ENCODE assay signal across 8 cellular contexts in genomic region chr6:13302751-13303667, GRCh38. TPM values are rescaled to one million over a fixed set of nuclear protein-coding genes. Genes with fewer than 3 reads are reported as not detected.
DNase-seq lines count a peak whose midpoint lies in the region; ATAC-seq and TF ChIP-seq lines count a peak whose summit lies in the region.

No MANE protein-coding gene starts in this region.

- H3K4me3 ChIP-seq in prostate gland = no peak overlapping the region

- no peak for TF ChIP-seq CTCF in prostate gland (IDR thresholded peaks at IDR 0.05)

- H3K4me1 Mint-ChIP-seq in activated naive CD4-positive, alpha-beta T cell treated with anti-CD3 and anti-CD28 coated beads, Interleukin-2, amount 50 U/mL, for 24 hours = peaks cover 20% of the 10 kb centered on the region

- TF ChIP-seq POLR2A in prostate gland (IDR thresholded peaks at IDR 0.05) = no peak

- H3K27ac ChIP-seq in prostate gland = peak overlapping the region; percentile 26 to 28

- intact Hi-C loops in prostate gland (cut with DNase I) = no loop called here

- H3K4me3 Mint-ChIP-seq in activated naive CD4-positive, alpha-beta T cell treated with anti-CD3 and anti-CD28 coated beads, Interleukin-2, amount 50 U/mL, for 24 hours = no peak overlapping the region

- no peaks in the 10 kb centered on the region for H3K9me3 Mint-ChIP-seq in activated naive CD4-positive, alpha-beta T cell treated with anti-CD3 and anti-CD28 coated beads, Interleukin-2, amount 50 U/mL, for 24 hours

- H3K27me3 Mint-ChIP-seq in activated naive CD4-positive, alpha-beta T cell treated with anti-CD3 and anti-CD28 coated beads, Interleukin-2, amount 50 U/mL, for 24 hours = no peaks in the 10 kb centered on the region

- peak overlapping the region; percentile 82 for H3K27ac Mint-ChIP-seq in activated naive CD4-positive, alpha-beta T cell treated with anti-CD3 and anti-CD28 coated beads, Interleukin-2, amount 50 U/mL, for 24 hours

- peaks cover 38% of the 10 kb centered on the region for H3K36me3 Mint-ChIP-seq in activated naive CD4-positive, alpha-beta T cell treated with anti-CD3 and anti-CD28 coated beads, Interleukin-2, amount 50 U/mL, for 24 hours

- ATAC-seq in HG02678 (IDR thresholded peaks at IDR 0.05; ENCODE audit: unreplicated experiment) = peak; percentile 62

- no peaks in the 10 kb centered on the region for H3K9me3 ChIP-seq in prostate gland

- no peaks in the 10 kb centered on the region for H3K4me1 ChIP-seq in prostate gland (replicated peaks)

- 63% methylated on average over 17 of the region's 17 CpGs for WGBS in prostate gland

- peak; percentile 11 to 30 for DNase-seq in activated CD4-positive, alpha-beta T cell treated with anti-CD3 and anti-CD28 coated beads for 24 hours (ENCODE audit: low read depth in 2 of 2)
- no peak for DNase-seq in activated CD4-positive, alpha-beta T cell treated with anti-CD3 and anti-CD28 coated beads for 1 hour
- DNase-seq in NCI-H460 (ENCODE audit: extremely low read depth, low read depth) (peak; percentile 5), glomerular visceral epithelial cell (ENCODE audit: extremely low spot score) (peak; percentile 96), prostate gland (ENCODE audit: low spot score) (no peak), NCI-H128 (lab: John Stamatoyannopoulos, UW; ENCODE audit: unreplicated experiment) (no peak)

- no peaks in the 10 kb centered on the region for H3K27me3 ChIP-seq in prostate gland (replicated peaks; ENCODE audit: insufficient read depth)

- H3K36me3 ChIP-seq in prostate gland = no peaks in the 10 kb centered on the region

RNA-seq across cellular contexts. Expression of gene TBC1D7, which starts 25.3 kb away (rescaled TPM):
- total RNA-seq in NCI-H460 (2014; rRNA removed; shearing (Covaris generic)) = 22.8 and 23.0 TPM in 2 replicates
- polyA plus RNA-seq in NCI-H460 (2014; cell fraction: nucleus; rRNA removed) = 9.4 and 9.7 TPM in 2 replicates
- 10 to 100 TPM; 11.6 to 27.9 TPM for total RNA-seq in prostate gland

Comparison
In these comparisons a context has a peak if more than half of its experiments do, and no peak if none do; other contexts are left out.
1. DNase-seq: peak in activated CD4-positive, alpha-beta T cell treated with anti-CD3 and anti-CD28 coated beads for 24 hours (2 of 2), NCI-H460 (single experiment) and glomerular visceral epithelial cell (single experiment); none in activated CD4-positive, alpha-beta T cell treated with anti-CD3 and anti-CD28 coated beads for 1 hour (single experiment), prostate gland (single experiment) and NCI-H128 (single experiment).